Comparison of ENCODE assay signal across 9 cellular contexts in genomic region chr3:30342319-30343060, GRCh38.
A peak's percentile ranks its signal among the peaks of the same experiment; 100 is the strongest.
DNase-seq lines count a peak whose midpoint lies in the region; ATAC-seq, FAIRE-seq and TF ChIP-seq lines count a peak whose summit lies in the region.
"Had no signal": no experiment of that assay in that cellular context is flagged by ENCODE, and none has a peak within 500 bp of the region (broad histone marks: within the 10 kb centered on the region; RNA-seq: fewer than 3 reads in every experiment).

No MANE protein-coding gene starts in this region.

- peak overlapping the region; percentile 89 for H3K9ac ChIP-seq in endothelial cell of umbilical vein (replicated peaks; ENCODE audit: extremely low read depth, insufficient read depth, low read length)
- H3K9ac ChIP-seq: KMS-11 had no signal

- H3K79me2 ChIP-seq in endothelial cell of umbilical vein (ENCODE audit: control insufficient read depth, insufficient read depth, low read length) = no peaks in the 10 kb centered on the region

- POLR2A ChIA-PET in endothelial cell of umbilical vein (lab: Charles Lee) = interaction anchor here (0.6 kb wide), 1 partner anchor 339 kb away, joined by 6 read pairs; no protein-coding TSS in a partner anchor

- H3K27ac ChIP-seq in endothelial cell of umbilical vein (ENCODE audit: insufficient read depth, low read depth, low read length) = peak overlapping the region; percentile 98
- H3K27ac ChIP-seq: KMS-11 had no signal

- peaks cover 62% of the 10 kb centered on the region for H3K4me1 ChIP-seq in endothelial cell of umbilical vein (ENCODE audit: control insufficient read depth, extremely low read depth, insufficient read depth, low read length)

- H3K36me3 ChIP-seq in endothelial cell of umbilical vein (ENCODE audit: control insufficient read depth in 2 of 2, extremely low read depth in 1 of 2, insufficient read depth in 2 of 2, low read length in 2 of 2) = no peaks in the 10 kb centered on the region

- BruUV-seq in endothelial cell of umbilical vein (replicated peaks; lab: Mats Ljungman, UMichigan) = no TSS peak

- H3K4me3 ChIP-seq in AG09309 (ENCODE audit: control insufficient read depth, low read depth, low read length) (no peak overlapping the region), endothelial cell of umbilical vein (replicated peaks in 1 of 3; ENCODE audit: insufficient read depth in 1 of 3, low read depth in 1 of 3, low read length in 3 of 3) (peak overlapping the region in 1 of 3 experiments; percentile 32)

- TF ChIP-seq POLR2A in endothelial cell of umbilical vein (IDR thresholded peaks at IDR 0.05; ENCODE audit: low read depth, low read length) = no peak
- TF ChIP-seq POLR2A in GM12892 (IDR thresholded peaks at IDR 0.05; ENCODE audit: low read depth, low read length) = no peak

- TF ChIP-seq CTCF in AG09309 (IDR thresholded peaks at IDR 0.05; ENCODE audit: control insufficient read depth, insufficient read depth, low read depth, low read length, missing control alignments) (no peak), endothelial cell of umbilical vein (IDR thresholded peaks at IDR 0.05; ENCODE audit: extremely low read depth in 1 of 2, insufficient read depth in 1 of 2, low read depth in 1 of 2, low read length in 2 of 2) (no peak)

- no peak overlapping the region for H2AFZ ChIP-seq in endothelial cell of umbilical vein (ENCODE audit: low read depth, low read length)

- no peaks in the 10 kb centered on the region for H4K20me1 ChIP-seq in endothelial cell of umbilical vein (replicated peaks; ENCODE audit: control insufficient read depth, extremely low read depth, insufficient read depth, low read length)

- no peaks in the 10 kb centered on the region for H3K9me1 ChIP-seq in endothelial cell of umbilical vein (replicated peaks; ENCODE audit: control insufficient read depth, extremely low read depth, insufficient read depth, low read length)

- FAIRE-seq in endothelial cell of umbilical vein (lab: Jason Lieb, UNC) (peak; percentile 90), GM12892 (lab: Jason Lieb, UNC) (no peak)

- H3K4me2 ChIP-seq in endothelial cell of umbilical vein (ENCODE audit: insufficient read depth, low read length) = peak overlapping the region; percentile 71
- H3K4me2 ChIP-seq: KMS-11 had no signal

- H3K27me3 ChIP-seq in endothelial cell of umbilical vein (ENCODE audit: control insufficient read depth in 2 of 2, insufficient read depth in 2 of 2, low read length in 2 of 2) = no peaks in the 10 kb centered on the region

- ATAC-seq in GM21825 (IDR thresholded peaks at IDR 0.05; ENCODE audit: unreplicated experiment) = no peak

- dilution Hi-C loops in endothelial cell of umbilical vein (cut with MboI; ENCODE audit: extremely low pct_ligation_motif_present, low sequenced_read_pairs) = loop anchor here (25.0 kb wide), 1 partner anchor 270 kb away; the partner anchor contains the start of gene TGFBR2

- peak; percentile 71 for DNase-seq in AG09309 (ENCODE audit: low read depth)
- DNase-seq in NCI-H146 treated with DMSO at 0.1 percent for 48 hours (lab: John Stamatoyannopoulos, UW; ENCODE audit: unreplicated experiment) = peak; percentile 17
- DNase-seq in endothelial cell of umbilical vein (ENCODE audit: low read depth, low spot score) = peak; percentile 94
- peak; percentile 91 for DNase-seq in non-pigmented ciliary epithelial cell (ENCODE audit: low read depth)
- DNase-seq in NCI-H2196 (lab: John Stamatoyannopoulos, UW; ENCODE audit: unreplicated experiment) = no peak
- DNase-seq in GM12892 (ENCODE audit: insufficient read length) = no peak
- DNase-seq in CD1c-positive myeloid dendritic cell (ENCODE audit: extremely low spot score) = no peak

- CTCF ChIA-PET in endothelial cell of umbilical vein (lab: Charles Lee) = interaction anchor here (0.8 to 2.8 kb wide), 10 partner anchors 23 to 351 kb away, joined by 3 to 18 read pairs (median 3); no protein-coding TSS in a partner anchor

- H3K9me3 ChIP-seq in endothelial cell of umbilical vein (replicated peaks; ENCODE audit: control insufficient read depth, insufficient read depth, low read length) = no peaks in the 10 kb centered on the region

- intact Hi-C loops in endothelial cell of umbilical vein (cut with micrococcal nuclease) = loop anchor here (1.0 to 5.0 kb wide), 14 partner anchors 50 to 586 kb away; partner anchors contain the start of gene TGFBR2

TF ChIP-seq in endothelial cell of umbilical vein, 7 proteins besides CTCF, POLR2A, EP300 and RAD21:
- TF ChIP-seq POLR2AphosphoS5 (IDR thresholded peaks at IDR 0.05; ENCODE audit: insufficient read depth, low read depth, low read length) (peak; percentile 80), MAX (IDR thresholded peaks at IDR 0.05; ENCODE audit: insufficient read depth, insufficient read length) (no peak), JUN (IDR thresholded peaks at IDR 0.05; ENCODE audit: borderline replicate concordance, insufficient read depth, insufficient read length, low read depth) (peak; percentile 99), MYC (IDR thresholded peaks at IDR 0.05; ENCODE audit: low read depth, low read length) (no peak), EZH2 (IDR thresholded peaks at IDR 0.05; ENCODE audit: borderline replicate concordance, low read depth, low read length, severe bottlenecking) (no peak), FOS (IDR thresholded peaks at IDR 0.05; ENCODE audit: borderline replicate concordance, insufficient read depth, low read length) (peak; percentile 100), GATA2 (IDR thresholded peaks at IDR 0.05; ENCODE audit: insufficient read depth, insufficient read length, low read depth, low read length) (no peak)

Comparison
In these comparisons a context has a peak if more than half of its experiments do, and no peak if none do; other contexts are left out.
1. DNase-seq: peak in AG09309 (single experiment), NCI-H146 treated with DMSO at 0.1 percent for 48 hours (single experiment), endothelial cell of umbilical vein (single experiment) and non-pigmented ciliary epithelial cell (single experiment); none in NCI-H2196 (single experiment), GM12892 (single experiment) and CD1c-positive myeloid dendritic cell (single experiment).